In the genomic region with DNA sequence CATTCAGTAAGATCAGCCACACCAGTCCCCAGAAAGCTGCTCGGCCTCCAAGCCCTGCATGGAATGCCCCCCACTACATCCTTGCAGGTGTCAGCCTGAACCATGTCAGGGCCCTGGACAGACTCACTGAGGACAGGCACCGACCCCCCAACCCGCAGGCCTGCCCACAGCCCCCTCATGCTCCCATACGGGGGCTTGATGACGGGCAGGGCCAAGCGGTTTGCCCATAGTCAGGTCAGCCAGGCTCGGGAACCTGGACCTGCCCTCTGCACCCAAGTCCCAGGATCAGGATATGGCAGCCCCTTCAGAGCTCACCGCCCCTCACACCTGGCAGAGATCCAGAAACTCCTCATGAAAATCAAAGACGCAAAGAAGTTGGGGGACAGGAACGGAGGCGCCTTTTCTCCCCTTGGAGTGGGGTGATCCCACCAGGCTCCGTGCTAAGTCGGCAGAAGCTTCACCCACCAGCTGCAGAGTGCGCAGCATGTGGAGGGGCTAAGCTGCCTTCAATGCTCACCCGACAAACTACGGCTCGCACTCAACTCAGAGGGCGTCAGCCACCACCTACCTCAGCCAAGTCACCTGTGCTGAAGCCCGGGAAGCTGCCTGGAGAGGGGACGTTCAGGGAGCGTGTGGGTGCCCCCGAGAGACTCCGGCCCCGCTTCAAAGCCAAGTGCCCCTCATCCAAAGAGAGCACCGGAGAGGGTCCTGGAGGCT, we compare ENCODE assay signal across 8 cellular contexts. TPM values are rescaled to one million over a fixed set of nuclear protein-coding genes. Genes with fewer than 3 reads are reported as not detected.
DNase-seq lines count a peak whose midpoint lies in the region; ATAC-seq and TF ChIP-seq lines count a peak whose summit lies in the region.

No MANE protein-coding gene starts in this region.

- H3K4me3 Mint-ChIP-seq in activated naive CD8-positive, alpha-beta T cell treated with anti-CD3 and anti-CD28 coated beads, Interleukin-2, amount 50 U/mL, for 24 hours: peak overlapping the region; percentile 89

- no peaks in the 10 kb centered on the region for H3K27me3 Mint-ChIP-seq in activated naive CD8-positive, alpha-beta T cell treated with anti-CD3 and anti-CD28 coated beads, Interleukin-2, amount 50 U/mL, for 24 hours

- H3K36me3 ChIP-seq in H7 (replicated peaks; ENCODE audit: control insufficient read depth, insufficient read depth, low read length) (no peaks in the 10 kb centered on the region; the same call in none of the 2 replicates), kidney epithelial cell (ENCODE audit: control insufficient read depth, insufficient read depth, low read length) (no peaks in the 10 kb centered on the region)

- DNase-seq in H7: no peak
- no peak for DNase-seq in activated naive CD8-positive, alpha-beta T cell treated with anti-CD3 and anti-CD28 coated beads, Interleukin-2, amount 50 U/mL, for 24 hours
- DNase-seq in kidney epithelial cell (ENCODE audit: low read depth): no peak
- no peak for DNase-seq in effector CD4-positive, alpha-beta T cell
- no peak for DNase-seq in NCI-H446 treated with DMSO at 0.1 percent for 48 hours (lab: John Stamatoyannopoulos, UW)

- H3K27ac Mint-ChIP-seq in activated naive CD8-positive, alpha-beta T cell treated with anti-CD3 and anti-CD28 coated beads, Interleukin-2, amount 50 U/mL, for 24 hours: peak overlapping the region; percentile 89

- H3K4me3 ChIP-seq in H7 (ENCODE audit: insufficient read depth, low read depth, low read length) (peak overlapping the region; percentile 84), kidney epithelial cell (ENCODE audit: low read depth, low read length) (peak overlapping the region; percentile 62)

- H3K27me3 ChIP-seq in H7 (ENCODE audit: control insufficient read depth, insufficient read depth, low read length) (no peaks in the 10 kb centered on the region), kidney epithelial cell (ENCODE audit: control insufficient read depth, insufficient read depth, low read length) (no peaks in the 10 kb centered on the region)

- H3K9me3 Mint-ChIP-seq in activated naive CD8-positive, alpha-beta T cell treated with anti-CD3 and anti-CD28 coated beads, Interleukin-2, amount 50 U/mL, for 24 hours: no peaks in the 10 kb centered on the region

- no peak for TF ChIP-seq CTCF in 22Rv1 (IDR thresholded peaks at IDR 0.05)
- TF ChIP-seq CTCF in kidney epithelial cell (IDR thresholded peaks at IDR 0.05; ENCODE audit: insufficient read depth, low read length, poor library complexity, severe bottlenecking): no peak

- H3K27ac ChIP-seq in 22Rv1: peak overlapping the region; percentile 89

- peaks cover 3% of the 10 kb centered on the region for H3K36me3 Mint-ChIP-seq in activated naive CD8-positive, alpha-beta T cell treated with anti-CD3 and anti-CD28 coated beads, Interleukin-2, amount 50 U/mL, for 24 hours (ENCODE audit: low read depth)

- ATAC-seq in activated naive CD8-positive, alpha-beta T cell treated with anti-CD3 and anti-CD28 coated beads, Interleukin-2, amount 50 U/mL, for 24 hours: no peak
- ATAC-seq in GM21576 (IDR thresholded peaks at IDR 0.05; ENCODE audit: unreplicated experiment) (no peak), HG02588 (IDR thresholded peaks at IDR 0.05; ENCODE audit: unreplicated experiment) (no peak)

- H3K4me1 Mint-ChIP-seq in activated naive CD8-positive, alpha-beta T cell treated with anti-CD3 and anti-CD28 coated beads, Interleukin-2, amount 50 U/mL, for 24 hours: peaks cover 13% of the 10 kb centered on the region

RNA-seq across cellular contexts. Expression of a gene that starts 26.5 kb away (rescaled TPM):
- 16.2 and 21.5 TPM in 2 replicates for total RNA-seq in H7 (2014; rRNA removed; shearing (Covaris generic))
- total RNA-seq in kidney epithelial cell: 103 and 104 TPM in 2 replicates

RNA-seq across cellular contexts. Expression of a gene that starts 26.6 kb away (rescaled TPM):
- 87.7 and 99.4 TPM in 2 replicates for total RNA-seq in H7 (2014; rRNA removed; shearing (Covaris generic))
- total RNA-seq in kidney epithelial cell: 138 and 144 TPM in 2 replicates

RNA-seq across cellular contexts. Expression of a gene that starts 36.3 kb away (rescaled TPM):
- 22.0 and 24.3 TPM in 2 replicates for total RNA-seq in H7 (2014; rRNA removed; shearing (Covaris generic))
- 9.8 and 19.3 TPM in 2 replicates for total RNA-seq in kidney epithelial cell

RNA-seq across cellular contexts. Expression of a gene that starts 42.3 kb away (rescaled TPM):
- 30.0 and 32.8 TPM in 2 replicates for total RNA-seq in H7 (2014; rRNA removed; shearing (Covaris generic))
- 25.2 and 26.6 TPM in 2 replicates for total RNA-seq in kidney epithelial cell

RNA-seq across cellular contexts. Expression of a gene that starts 44.8 kb away (rescaled TPM):
- 2.6 and 5.7 TPM in 2 replicates for total RNA-seq in H7 (2014; rRNA removed; shearing (Covaris generic))
- 1.2 and 5.8 TPM in 2 replicates for total RNA-seq in kidney epithelial cell
